Comparison of ENCODE assay signal across 21 cellular contexts in the genomic region with DNA sequence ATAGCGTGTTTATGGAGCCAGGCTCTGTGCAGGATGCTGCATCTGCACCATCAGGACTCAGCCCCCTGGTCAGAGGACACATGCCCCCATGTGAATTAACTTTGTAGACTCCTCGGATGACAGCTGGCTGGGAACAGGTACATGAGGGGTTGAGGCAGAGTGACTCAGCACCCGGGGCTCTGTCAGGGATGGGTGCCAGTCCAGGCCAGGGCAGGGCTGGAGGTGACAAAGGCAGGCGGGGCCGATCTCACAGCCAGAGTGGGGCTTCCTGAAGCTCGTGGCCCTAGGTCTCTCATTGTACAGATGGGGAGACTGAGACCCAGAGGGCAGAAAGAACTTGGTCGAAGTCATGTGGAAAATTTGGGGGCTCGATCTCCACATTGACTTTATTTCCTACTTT. TPM values are rescaled to one million over a fixed set of nuclear protein-coding genes. Genes with fewer than 3 reads are reported as not detected.
DNase-seq lines count a peak whose midpoint lies in the region; ATAC-seq and TF ChIP-seq lines count a peak whose summit lies in the region.
"Had no signal": no experiment of that assay in that cellular context is flagged by ENCODE, and none has a peak within 500 bp of the region (broad histone marks: within the 10 kb centered on the region; RNA-seq: fewer than 3 reads in every experiment).

No MANE protein-coding gene starts in this region.

- intact Hi-C loops in Right ventricle myocardium inferior (cut with DNase I): loop anchor here (2.0 to 10.0 kb wide), 2 partner anchors 221 to 285 kb away; no protein-coding TSS in a partner anchor
- intact Hi-C loops in Right ventricle myocardium superior (cut with DNase I): no loop called here
- intact Hi-C loops in HCT116 (cut with micrococcal nuclease): loop anchor here (2.0 kb wide), 1 partner anchor 361 kb away; no protein-coding TSS in a partner anchor
- intact Hi-C loops in PC-3 (cut with micrococcal nuclease): loop anchor here (2.0 to 5.0 kb wide), 2 partner anchors 285 to 354 kb away; no protein-coding TSS in a partner anchor

- no peak overlapping the region for H4K91ac ChIP-seq in neuronal stem cell (ENCODE audit: low read depth, low read length, poor library complexity)

- no peak overlapping the region for H2AFZ ChIP-seq in HCT116 (ENCODE audit: low read depth, low read length, poor library complexity, severe bottlenecking)
- H2AFZ ChIP-seq in PC-3 (ENCODE audit: low read length): no peak overlapping the region
- no peak overlapping the region for H2AFZ ChIP-seq in neuronal stem cell (ENCODE audit: low read length)

- H4K20me1 ChIP-seq in HCT116 (ENCODE audit: insufficient read depth) (no peaks in the 10 kb centered on the region), PC-3 (ENCODE audit: low read length) (no peaks in the 10 kb centered on the region)

- no peak overlapping the region for H3K4me3 ChIP-seq in HCT116 (replicated peaks in 1 of 2; ENCODE audit: low read depth in 1 of 2, low read length in 2 of 2)
- H3K4me3 ChIP-seq in PC-3 (ENCODE audit: low read length): no peak overlapping the region
- H3K4me3 ChIP-seq in neuronal stem cell (ENCODE audit: low read length in 2 of 2): no peak overlapping the region
- H3K4me3 ChIP-seq: A549; BLaER1 treated with 17β-estradiol and CSF1 and Interleukin-3, amounts not matched to agents 10 nM and 100 nM had no signal

- peak; percentile 23 for DNase-seq in Right ventricle myocardium inferior (ENCODE audit: missing footprints)
- DNase-seq in Right ventricle myocardium superior: no peak
- DNase-seq in HCT116 (ENCODE audit: low read depth, low spot score): no peak
- DNase-seq in PC-3: peak; percentile 61
- no peak for DNase-seq in neuronal stem cell (ENCODE audit: low spot score)
- DNase-seq in KG1 (lab: John Stamatoyannopoulos, UW): no peak
- DNase-seq in stimulated activated CD4-positive, alpha-beta T cell treated with anti-CD3 and anti-CD28 coated beads, Interleukin-1b, Interleukin-23, amount 100 ng/mL, for 48 hours: no peak
- DNase-seq: 8988T; ACHN; AML-193; BE2C; CD4-positive, alpha-beta T cell; CD8-positive, alpha-beta memory T cell; DMS 273 treated with DMSO at 0.1 percent for 48 hours; DMS79; EL; GDM1; GOT3; HCEC 1CT had no signal

- H3K27ac ChIP-seq in HCT116 (ENCODE audit: low read depth, low read length) (no peak overlapping the region), PC-3 (ENCODE audit: low read length) (no peak overlapping the region), neuronal stem cell (replicated peaks; ENCODE audit: low read length) (no peak overlapping the region)
- H3K27ac ChIP-seq: A549; BLaER1 treated with 17β-estradiol and CSF1 and Interleukin-3, amounts not matched to agents 10 nM and 100 nM had no signal

- no peak overlapping the region for H2AK5ac ChIP-seq in neuronal stem cell (ENCODE audit: low read depth, low read length)

- H3K9me2 ChIP-seq in HCT116 (ENCODE audit: insufficient read depth): no peaks in the 10 kb centered on the region
- H3K9me2 ChIP-seq in PC-3 (replicated peaks; ENCODE audit: low read length): no peaks in the 10 kb centered on the region

- H3F3A ChIP-seq in PC-3 (ENCODE audit: low read length, unreplicated experiment): no peaks in the 10 kb centered on the region

- no peak overlapping the region for H3K14ac ChIP-seq in neuronal stem cell (ENCODE audit: low read length)

- RAD21 ChIA-PET in HCT116 (lab: Charles Lee; ENCODE audit: low non-redundant PET in 1 of 2, low total read pairs in 2 of 2, uncharacterized antibody in 2 of 2, unreplicated experiment in 2 of 2): no interaction called here

- peak overlapping the region; percentile 22 for H3K4me2 ChIP-seq in HCT116 (ENCODE audit: low read length)
- no peak overlapping the region for H3K4me2 ChIP-seq in PC-3 (ENCODE audit: low read length)
- H3K4me2 ChIP-seq in neuronal stem cell (ENCODE audit: insufficient read depth, low read length, poor library complexity, severe bottlenecking): no peak overlapping the region
- H3K4me2 ChIP-seq: A549; BLaER1 treated with 17β-estradiol and CSF1 and Interleukin-3, amounts not matched to agents 10 nM and 100 nM had no signal

- ATAC-seq in Right ventricle myocardium inferior (no peak), Right ventricle myocardium superior (ENCODE audit: poor library complexity) (no peak), HCT116 (peak; percentile 26; the same call in 1 of the 2 replicates), PC-3 (peak; percentile 46)
- ATAC-seq: A549 had no signal

- TF ChIP-seq CTCF in HCT116 (IDR thresholded peaks at IDR 0.05 in 2 of 3, conservative IDR thresholded peaks at IDR 0.05 in 1 of 3; ENCODE audit: borderline replicate concordance in 1 of 3, insufficient read depth in 1 of 3, low read depth in 2 of 3, low read length in 2 of 3): no peak
- TF ChIP-seq CTCF in PC-3 (conservative IDR thresholded peaks at IDR 0.05; ENCODE audit: low read depth, low read length): no peak

- no peak overlapping the region for H4K8ac ChIP-seq in neuronal stem cell (ENCODE audit: low read depth, low read length)

- no TSS peak for BruUV-seq in HCT116 (replicated peaks; lab: Mats Ljungman, UMichigan)
- BruUV-seq in PC-3 (replicated peaks; lab: Mats Ljungman, UMichigan): no TSS peak

- TF ChIP-seq RAD21 in HCT116 (IDR thresholded peaks at IDR 0.05; ENCODE audit: low read depth): no peak

- no CpG with 5 or more reads among the region's 8 CpGs for WGBS in neuronal stem cell (ENCODE audit: extremely low coverage in 2 of 2, insufficient read length in 2 of 2, insufficient replicate concordance in 1 of 2), 2 donors

- TF ChIP-seq POLR2A in HCT116 (IDR thresholded peaks at IDR 0.05; ENCODE audit: borderline replicate concordance, extremely low read depth, insufficient read depth, insufficient read length): no peak

- H3K79me1 ChIP-seq in neuronal stem cell (ENCODE audit: low read depth, low read length): no peaks in the 10 kb centered on the region

- H3K18ac ChIP-seq in neuronal stem cell (ENCODE audit: low read length): peak overlapping the region; percentile 15

- H2BK5ac ChIP-seq in neuronal stem cell (ENCODE audit: low read length): peak overlapping the region; percentile 16

- H3K9me3 ChIP-seq in HCT116 (ENCODE audit: control insufficient read depth in 1 of 2, insufficient read depth in 1 of 2, low read depth in 1 of 2, low read length in 2 of 2) (no peaks in the 10 kb centered on the region), PC-3 (ENCODE audit: low read length) (no peaks in the 10 kb centered on the region), neuronal stem cell (replicated peaks in 1 of 2; ENCODE audit: control insufficient read depth in 2 of 2, insufficient read depth in 1 of 2, low read depth in 1 of 2, low read length in 2 of 2) (no peaks in the 10 kb centered on the region)
- H3K9me3 ChIP-seq: A549; BE2C; BLaER1 treated with 17β-estradiol and CSF1 and Interleukin-3, amounts not matched to agents 10 nM and 100 nM had no signal

- H3K36me3 ChIP-seq in HCT116 (ENCODE audit: control insufficient read depth in 1 of 2, insufficient read depth in 2 of 2, low read length in 2 of 2): no peaks in the 10 kb centered on the region
- H3K36me3 ChIP-seq in PC-3 (ENCODE audit: low read depth, low read length): no peaks in the 10 kb centered on the region
- H3K36me3 ChIP-seq in neuronal stem cell (replicated peaks in 1 of 2; ENCODE audit: control insufficient read depth in 2 of 2, insufficient read depth in 2 of 2, low read length in 2 of 2): no peaks in the 10 kb centered on the region
- H3K36me3 ChIP-seq: BE2C; BLaER1 treated with 17β-estradiol and CSF1 and Interleukin-3, amounts not matched to agents 10 nM and 100 nM had no signal

- H3K79me2 ChIP-seq in HCT116 (ENCODE audit: insufficient read depth, low read length): no peaks in the 10 kb centered on the region
- no peaks in the 10 kb centered on the region for H3K79me2 ChIP-seq in PC-3 (ENCODE audit: low read length)

- no peak overlapping the region for H2BK15ac ChIP-seq in neuronal stem cell (ENCODE audit: low read length)

- H2BK120ac ChIP-seq in neuronal stem cell (ENCODE audit: low read depth, low read length): no peak overlapping the region

- no peak overlapping the region for H3K23ac ChIP-seq in neuronal stem cell (ENCODE audit: low read depth, low read length, poor library complexity)

- CTCF ChIA-PET in HCT116 (lab: Charles Lee): interaction anchor here (0.7 to 1.8 kb wide), 3 partner anchors 21 to 361 kb away, joined by 3 to 7 read pairs (median 4); no protein-coding TSS in a partner anchor
- CTCF ChIA-PET in PC-3 (lab: Charles Lee): no interaction called here

- H3K4me1 ChIP-seq in HCT116 (ENCODE audit: control insufficient read depth in 1 of 2, insufficient read depth in 2 of 2, low read length in 2 of 2) (peaks cover 34 to 36% of the 10 kb centered on the region in 2 experiments), PC-3 (ENCODE audit: insufficient read depth, low read length) (peaks cover 12% of the 10 kb centered on the region), neuronal stem cell (ENCODE audit: control insufficient read depth in 2 of 2, insufficient read depth in 1 of 2, low read depth in 1 of 2, low read length in 2 of 2) (no peaks in the 10 kb centered on the region)
- H3K4me1 ChIP-seq: A549 had no signal

- no peak overlapping the region for H3K4ac ChIP-seq in neuronal stem cell (ENCODE audit: low read length)

- no peak overlapping the region for H2BK12ac ChIP-seq in neuronal stem cell (ENCODE audit: low read length)

- H3K9ac ChIP-seq in HCT116 (ENCODE audit: low read length) (no peak overlapping the region), PC-3 (ENCODE audit: low read length) (no peak overlapping the region), neuronal stem cell (ENCODE audit: low read depth, low read length, poor library complexity) (no peak overlapping the region)

- H3K27me3 ChIP-seq in HCT116 (ENCODE audit: insufficient read depth, low read length): no peaks in the 10 kb centered on the region
- H3K27me3 ChIP-seq in PC-3 (ENCODE audit: low read length): no peaks in the 10 kb centered on the region
- H3K27me3 ChIP-seq in neuronal stem cell (ENCODE audit: control insufficient read depth in 3 of 3, insufficient read depth in 3 of 3, low read depth in 1 of 3, low read length in 3 of 3): peaks cover 0 to 42% (median 0%) of the 10 kb centered on the region in 3 experiments
- H3K27me3 ChIP-seq: BE2C had no signal

- POLR2A ChIA-PET in HCT116 (lab: Charles Lee) (interaction anchor here (1.4 kb wide), 1 partner anchor 292 kb away, joined by 4 read pairs; no protein-coding TSS in a partner anchor), PC-3 (lab: Charles Lee; ENCODE audit: unreplicated experiment) (no interaction called here)

TF ChIP-seq in HCT116, 20 proteins besides CTCF, POLR2A, EP300 and RAD21 (continues in another document):
- TF ChIP-seq ZNF274 (IDR thresholded peaks at IDR 0.05; ENCODE audit: low read depth, low read length) (no peak), TCF7L2 (IDR thresholded peaks at IDR 0.05; ENCODE audit: borderline replicate concordance, extremely low read depth, insufficient read depth, insufficient read length) (no peak), MAX (IDR thresholded peaks at IDR 0.05) (no peak)

RNA-seq across cellular contexts. Expression of gene PCBD1, which starts 35.3 kb away (rescaled TPM):
- total RNA-seq in Right ventricle myocardium inferior: 155 TPM
- total RNA-seq in Right ventricle myocardium superior: 142 TPM
- total RNA-seq in HCT116 (2021; ENCODE audit: unreplicated experiment): 163 TPM
- polyA plus RNA-seq in HCT116 (2012): 181 and 236 TPM in 2 replicates
- 277 and 283 TPM in 2 replicates for total RNA-seq in PC-3 (2014; rRNA removed)
- 71.7 TPM for polyA plus RNA-seq in neuronal stem cell (2013, experiment 1 of 2)
- 72.0 TPM for polyA plus RNA-seq in neuronal stem cell (2013, experiment 2 of 2)

Comparison
In these comparisons a context has a peak if more than half of its experiments do, and no peak if none do; other contexts are left out.
1. DNase-seq: peak in Right ventricle myocardium inferior (single experiment) and PC-3 (single experiment); none in Right ventricle myocardium superior (single experiment), HCT116 (single experiment), neuronal stem cell (single experiment), KG1 (single experiment) and stimulated activated CD4-positive, alpha-beta T cell treated with anti-CD3 and anti-CD28 coated beads, Interleukin-1b, Interleukin-23, amount 100 ng/mL, for 48 hours (single experiment).
2. ATAC-seq: peak in HCT116 (single experiment) and PC-3 (single experiment); none in Right ventricle myocardium inferior (single experiment) and Right ventricle myocardium superior (single experiment).